21 cellular contexts compared by ENCODE assay signal in genomic region chrX:68428431-68428830, GRCh38. TPM values are rescaled to one million over a fixed set of nuclear protein-coding genes. Genes with fewer than 3 reads are reported as not detected.
DNase-seq lines count a peak whose midpoint lies in the region; ATAC-seq and TF ChIP-seq lines count a peak whose summit lies in the region.
"Had no signal": no experiment of that assay in that cellular context is flagged by ENCODE, and none has a peak within 500 bp of the region (broad histone marks: within the 10 kb centered on the region; RNA-seq: fewer than 3 reads in every experiment).

No MANE protein-coding gene starts in this region.

- H3K9me3 ChIP-seq in HAP-1 = no peaks in the 10 kb centered on the region
- H3K9me3 ChIP-seq in Panc1 (ENCODE audit: control insufficient read depth, insufficient read depth, low read depth, low read length) = no peaks in the 10 kb centered on the region
- no peaks in the 10 kb centered on the region for H3K9me3 ChIP-seq in osteoblast (ENCODE audit: low read depth, low read length)
- H3K9me3 ChIP-seq: BLaER1 treated with 17β-estradiol and CSF1 and Interleukin-3, amounts not matched to agents 10 nM and 100 nM; gastrocnemius medialis; transverse colon had no signal

- BruUV-seq in Panc1 (replicated peaks; lab: Mats Ljungman, UMichigan) = no TSS peak

- intact Hi-C loops in Panc1 (cut with micrococcal nuclease; ENCODE audit: unreplicated experiment) = no loop called here
- intact Hi-C loops in head of caudate nucleus (cut with DNase I) = no loop called here

- peaks cover 5% of the 10 kb centered on the region for H3K79me2 ChIP-seq in osteoblast (ENCODE audit: insufficient read depth, low read length)

- H4K20me1 ChIP-seq in osteoblast (ENCODE audit: insufficient read depth, low read length) = no peaks in the 10 kb centered on the region
- H4K20me1 ChIP-seq: BLaER1 treated with 17β-estradiol and CSF1 and Interleukin-3, amounts not matched to agents 10 nM and 100 nM had no signal

- H2AFZ ChIP-seq in osteoblast (ENCODE audit: low read length) = no peak overlapping the region

- H3K27ac ChIP-seq in Panc1 (ENCODE audit: low read length) = peak overlapping the region; percentile 48; the same call in 1 of the 2 replicates
- H3K27ac ChIP-seq in osteoblast (ENCODE audit: low read depth, low read length) = peak overlapping the region; percentile 49
- H3K27ac ChIP-seq: BLaER1 treated with 17β-estradiol and CSF1 and Interleukin-3, amounts not matched to agents 10 nM and 100 nM; gastrocnemius medialis; transverse colon had no signal

- peaks cover 26% of the 10 kb centered on the region for H3K4me1 ChIP-seq in HAP-1
- peaks cover 18% of the 10 kb centered on the region for H3K4me1 ChIP-seq in Panc1 (ENCODE audit: control insufficient read depth, insufficient read depth, low read length)
- peaks cover 14% of the 10 kb centered on the region for H3K4me1 ChIP-seq in osteoblast (ENCODE audit: insufficient read depth, low read length)
- H3K4me1 ChIP-seq: gastrocnemius medialis had no signal

- CTCF ChIA-PET in Panc1 (lab: Charles Lee) = no interaction called here

- in situ Hi-C loops in HAP-1 (cut with MboI; ENCODE audit: low sequenced_read_pairs) = no loop called here
- in situ Hi-C loops in Panc1 (cut with HindIII; ENCODE audit: low pct_unique_long_range_greater_than_20kb, low sequenced_read_pairs) = no loop called here

- POLR2A ChIA-PET in Panc1 (lab: Charles Lee) = no interaction called here

- peak; percentile 69 for ATAC-seq in Panc1
- no peak for ATAC-seq in GM18909 (IDR thresholded peaks at IDR 0.05; ENCODE audit: poor library complexity, unreplicated experiment)
- no peak for ATAC-seq in HG02798 (IDR thresholded peaks at IDR 0.05; ENCODE audit: poor library complexity, unreplicated experiment)
- ATAC-seq: gastrocnemius medialis; naive thymus-derived CD8-positive, alpha-beta T cell; stimulated activated naive B cell treated with anti-CD40 and anti-IgM and Interleukin-4, amounts not matched to agents 10 μg/mL and 1 μg/mL and 100 μg/mL, for 72 hours had no signal

- H3K36me3 ChIP-seq in HAP-1 (replicated peaks) = peaks cover 4% of the 10 kb centered on the region; the same call in 1 of the 2 replicates
- no peaks in the 10 kb centered on the region; the same call in 1 of the 2 replicates for H3K36me3 ChIP-seq in Panc1 (ENCODE audit: control insufficient read depth, insufficient read depth, low read length)
- no peaks in the 10 kb centered on the region for H3K36me3 ChIP-seq in osteoblast (ENCODE audit: insufficient read depth, low read length)
- H3K36me3 ChIP-seq: BLaER1 treated with 17β-estradiol and CSF1 and Interleukin-3, amounts not matched to agents 10 nM and 100 nM; gastrocnemius medialis; transverse colon had no signal

- no peak for TF ChIP-seq CTCF in Panc1 (IDR thresholded peaks at IDR 0.05)
- TF ChIP-seq CTCF in osteoblast (IDR thresholded peaks at IDR 0.05; ENCODE audit: extremely low read depth, low read depth, low read length) = no peak

- H3K27me3 ChIP-seq in HAP-1 (ENCODE audit: low read depth) (no peaks in the 10 kb centered on the region), Panc1 (ENCODE audit: control insufficient read depth, insufficient read depth, low read length) (no peaks in the 10 kb centered on the region), osteoblast (ENCODE audit: insufficient read depth, low read length) (no peaks in the 10 kb centered on the region)
- H3K27me3 ChIP-seq: gastrocnemius medialis, transverse colon had no signal

- peak overlapping the region; percentile 18 for H3K4me2 ChIP-seq in osteoblast (ENCODE audit: insufficient read depth, low read length)
- H3K4me2 ChIP-seq: BLaER1 treated with 17β-estradiol and CSF1 and Interleukin-3, amounts not matched to agents 10 nM and 100 nM had no signal

- H3K4me3 ChIP-seq in HAP-1 (no peak overlapping the region), Panc1 (ENCODE audit: low read depth in 2 of 2, low read length in 2 of 2) (no peak overlapping the region), osteoblast (ENCODE audit: insufficient read depth, low read length) (no peak overlapping the region)
- H3K4me3 ChIP-seq: BLaER1 treated with 17β-estradiol and CSF1 and Interleukin-3, amounts not matched to agents 10 nM and 100 nM; gastrocnemius medialis; lung; transverse colon had no signal

- DNase-seq in HAP-1 (ENCODE audit: low spot score in 2 of 2) = peak; percentile 13 to 65
- no peak for DNase-seq in Panc1 (ENCODE audit: low read depth, low spot score)
- DNase-seq in dermis blood vessel endothelial cell = peak; percentile 34
- DNase-seq in osteoblast (ENCODE audit: insufficient read length, low spot score, missing footprints) = no peak
- no peak for DNase-seq in head of caudate nucleus
- DNase-seq in occipital lobe (lab: John Stamatoyannopoulos, UW) = no peak
- DNase-seq: activated CD4-positive, alpha-beta T cell treated with anti-CD3 and anti-CD28 coated beads, Interleukin-2, amount 10 ng/mL, durations not matched to agents 24 days and 14 days; activated naive CD4-positive, alpha-beta T cell treated with anti-CD3 and anti-CD28 coated beads for 36 hours; DMS79 treated with DMSO at 0.1 percent for 48 hours; effector CD8-positive, alpha-beta T cell; gastrocnemius medialis; naive thymus-derived CD8-positive, alpha-beta T cell; NK-92 treated with Interleukin-12 subunit alpha and Interleukin-12 subunit beta, amount 100 ng/mL, for 24 hours; stimulated activated CD4-positive, alpha-beta T cell treated with anti-CD3 and anti-CD28 coated beads, Interleukin-12 subunit alpha, Interleukin-12 subunit beta, amount 100 ng/mL, for 4 hours; stimulated activated naive B cell treated with anti-CD40 and anti-IgM and Interleukin-4, amounts not matched to agents 10 μg/mL and 1 μg/mL and 100 μg/mL, for 72 hours; T1000; transverse colon had no signal

RNA-seq across cellular contexts. Expression of gene OPHN1, which starts 4.9 kb away (rescaled TPM):
- total RNA-seq in Panc1 (2021; ENCODE audit: unreplicated experiment) = 8.8 TPM
- polyA plus RNA-seq in Panc1 (2012; ENCODE audit: insufficient read length) = 7.7 TPM
- total RNA-seq in dermis blood vessel endothelial cell = 8.7 and 11.7 TPM in 2 replicates
- total RNA-seq in osteoblast = 6.9 and 7.4 TPM in 2 replicates
- total RNA-seq in occipital lobe = 50.8 TPM
- total RNA-seq: activated naive CD4-positive, alpha-beta T cell treated with anti-CD3 and anti-CD28 coated beads for 36 hours had no signal
- polyA plus RNA-seq: naive thymus-derived CD8-positive, alpha-beta T cell had no signal

Comparison
In these comparisons a context has a peak if more than half of its experiments do, and no peak if none do; other contexts are left out.
1. DNase-seq: peak in HAP-1 (2 of 2) and dermis blood vessel endothelial cell (single experiment); none in Panc1 (single experiment), osteoblast (single experiment), head of caudate nucleus (0 of 42) and occipital lobe (single experiment).